Comparison of ENCODE assay signal across 8 cellular contexts in the genomic region with DNA sequence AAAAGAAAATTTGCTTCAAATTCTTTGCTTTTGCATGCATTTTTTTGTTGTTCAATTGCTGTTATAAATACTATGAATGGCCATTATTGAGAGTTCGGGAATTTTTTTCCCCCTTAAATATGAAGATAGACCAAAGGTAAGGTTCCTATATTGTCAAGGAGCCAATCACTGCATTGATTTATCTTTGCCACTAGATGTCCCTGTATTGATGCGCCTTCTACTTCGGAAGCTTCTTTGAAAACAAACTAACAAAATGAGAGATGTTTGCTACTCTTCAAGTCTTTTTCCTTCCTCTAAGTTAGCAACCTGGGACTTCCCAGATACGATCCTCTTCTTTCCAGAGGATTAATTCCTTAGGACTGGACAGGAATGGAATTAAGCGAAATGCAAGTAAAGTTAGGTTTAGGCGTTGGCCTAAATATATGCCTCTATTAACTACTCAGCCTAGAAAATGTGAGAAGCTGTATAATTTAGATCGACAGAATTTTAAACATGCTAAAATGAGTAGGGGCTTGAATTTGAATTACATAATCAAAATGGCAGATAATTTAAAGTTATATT.
DNase-seq lines count a peak whose midpoint lies in the region; ATAC-seq and TF ChIP-seq lines count a peak whose summit lies in the region.

No MANE protein-coding gene starts in this region.

- no peaks in the 10 kb centered on the region for H3K4me1 ChIP-seq in CD8-positive, alpha-beta T cell (ENCODE audit: insufficient read depth, low read length)
- no peaks in the 10 kb centered on the region for H3K4me1 ChIP-seq in H9 (ENCODE audit: insufficient read depth, low read length)
- H3K4me1 ChIP-seq in NT2/D1 (ENCODE audit: insufficient read depth, insufficient read length) = no peaks in the 10 kb centered on the region
- no peaks in the 10 kb centered on the region for H3K4me1 ChIP-seq in prostate gland (replicated peaks)

- no peak overlapping the region for H2AK5ac ChIP-seq in H9 (ENCODE audit: insufficient read length, low read length)

- H4K8ac ChIP-seq in H9 (replicated peaks; ENCODE audit: insufficient read length, low read depth, low read length) = no peak overlapping the region

- no peaks in the 10 kb centered on the region for H3K4me1 Mint-ChIP-seq in CD8-positive, alpha-beta T cell (ENCODE audit: low read depth)
- H3K4me1 Mint-ChIP-seq in H9 = peaks cover 0 to 2% of the 10 kb centered on the region in 2 experiments; a peak in 1 of 4 replicates

- no peaks in the 10 kb centered on the region for H3K23me2 ChIP-seq in H9 (ENCODE audit: insufficient read length, low read depth, low read length, poor library complexity, severe bottlenecking)

- H2BK120ac ChIP-seq in H9 (ENCODE audit: low read depth, low read length, poor library complexity, severe bottlenecking) = no peak overlapping the region

- intact Hi-C loops in CD8-positive, alpha-beta T cell (cut with DNase I, micrococcal nuclease) = loop anchor here in 1 of 2 experiments (10.0 kb wide), 1 partner anchor 1417 kb away; no protein-coding TSS in a partner anchor
- intact Hi-C loops in prostate gland (cut with DNase I) (loop anchor here (10.0 kb wide), 2 partner anchors 147 to 517 kb away; no protein-coding TSS in a partner anchor), posterior cingulate gyrus (cut with DNase I) (loop anchor here (5.0 kb wide), 1 partner anchor 845 kb away; no protein-coding TSS in a partner anchor)

- peak; percentile 10 for TF ChIP-seq CTCF in CD8-positive, alpha-beta T cell (IDR thresholded peaks at IDR 0.05)
- peak; percentile 83 for TF ChIP-seq CTCF in H9 (conservative IDR thresholded peaks at IDR 0.05)
- peak in 3 of 4 experiments; percentile 22 to 63 (median 54) for TF ChIP-seq CTCF in prostate gland (IDR thresholded peaks at IDR 0.05)

- POLR2A ChIA-PET in CD8-positive, alpha-beta T cell (lab: Charles Lee) = no interaction called here

- H3K56ac ChIP-seq in H9 (ENCODE audit: insufficient read length, low read depth, low read length) = no peak overlapping the region

- H3K14ac ChIP-seq in H9 (ENCODE audit: insufficient read depth, low read length) = no peak overlapping the region

- no peaks in the 10 kb centered on the region for H4K20me1 ChIP-seq in H9 (ENCODE audit: control insufficient read depth, insufficient read depth, insufficient read length)

- H3K36me3 ChIP-seq in CD8-positive, alpha-beta T cell (ENCODE audit: insufficient read depth, low read length) = no peaks in the 10 kb centered on the region
- H3K36me3 ChIP-seq in NT2/D1 (ENCODE audit: insufficient read depth, insufficient read length, low read length) = no peaks in the 10 kb centered on the region
- H3K36me3 ChIP-seq in prostate gland = no peaks in the 10 kb centered on the region

- no peak overlapping the region for H2AFZ ChIP-seq in H9 (ENCODE audit: low read length)

- H3K27me3 Mint-ChIP-seq in CD8-positive, alpha-beta T cell (ENCODE audit: low read depth) = no peaks in the 10 kb centered on the region
- H3K27me3 Mint-ChIP-seq in H9 (ENCODE audit: low read depth) = no peaks in the 10 kb centered on the region

- H3K27ac ChIP-seq in CD8-positive, alpha-beta T cell (ENCODE audit: low read depth, low read length) = no peak overlapping the region
- H3K27ac ChIP-seq in H9 (ENCODE audit: insufficient read length, low read depth, low read length) = no peak overlapping the region
- no peak overlapping the region for H3K27ac ChIP-seq in prostate gland
- H3K27ac ChIP-seq in substantia nigra (ENCODE audit: low read depth, low read length, poor library complexity, severe bottlenecking) = no peak overlapping the region

- H4K5ac ChIP-seq in H9 (ENCODE audit: insufficient read length, low read depth, low read length) = no peak overlapping the region

- no peak overlapping the region for H3K27ac Mint-ChIP-seq in CD8-positive, alpha-beta T cell
- no peak overlapping the region for H3K27ac Mint-ChIP-seq in H9

- H2BK15ac ChIP-seq in H9 (ENCODE audit: low read depth, low read length) = no peak overlapping the region

- H3K23ac ChIP-seq in H9 (ENCODE audit: insufficient read length, low read depth, low read length) = no peak overlapping the region

- no peak overlapping the region for H2BK20ac ChIP-seq in H9 (ENCODE audit: low read depth, low read length, poor library complexity, severe bottlenecking)

- peaks cover 16% of the 10 kb centered on the region for H3K9me3 Mint-ChIP-seq in CD8-positive, alpha-beta T cell
- peaks cover 6 to 7% of the 10 kb centered on the region in 2 experiments for H3K9me3 Mint-ChIP-seq in H9

- H3K4me3 Mint-ChIP-seq in CD8-positive, alpha-beta T cell = no peak overlapping the region
- H3K4me3 Mint-ChIP-seq in H9 = no peak overlapping the region

- peaks cover 7% of the 10 kb centered on the region for H3K9me3 ChIP-seq in CD8-positive, alpha-beta T cell (ENCODE audit: low read length)
- H3K9me3 ChIP-seq in H9 (ENCODE audit: control insufficient read depth, low read depth, low read length) = no peaks in the 10 kb centered on the region
- peaks cover 9% of the 10 kb centered on the region; the same call in 1 of the 2 replicates for H3K9me3 ChIP-seq in NT2/D1 (ENCODE audit: insufficient read depth, low read length)
- H3K9me3 ChIP-seq in prostate gland = no peaks in the 10 kb centered on the region

- H4K91ac ChIP-seq in H9 (ENCODE audit: insufficient read length, low read depth, low read length) = no peak overlapping the region

- TF ChIP-seq POLR2A in prostate gland (IDR thresholded peaks at IDR 0.05) = no peak

- H3K9ac ChIP-seq in H9 (ENCODE audit: extremely low read depth, insufficient read length, low read length) = no peak overlapping the region
- H3K9ac ChIP-seq in NT2/D1 (ENCODE audit: insufficient read length, low read depth) = no peak overlapping the region

- no peak overlapping the region for H3K4me3 ChIP-seq in CD8-positive, alpha-beta T cell (ENCODE audit: low read depth, low read length)
- H3K4me3 ChIP-seq in NT2/D1 (ENCODE audit: insufficient read length, low read depth) (no peak overlapping the region), prostate gland (no peak overlapping the region)

- H2BK12ac ChIP-seq in H9 (ENCODE audit: insufficient read length, low read depth, low read length) = no peak overlapping the region

- no peak overlapping the region for H3K4me2 ChIP-seq in H9 (ENCODE audit: insufficient read depth, insufficient read length, low read length)

- H3T11ph ChIP-seq in H9 (ENCODE audit: low read length) = no peak overlapping the region

- peaks cover 3% of the 10 kb centered on the region for H3K36me3 Mint-ChIP-seq in CD8-positive, alpha-beta T cell
- peaks cover 0 to 7% (median 1%) of the 10 kb centered on the region in 3 experiments; a peak in 3 of 7 replicates for H3K36me3 Mint-ChIP-seq in H9 (ENCODE audit: insufficient read depth in 1 of 3, low read depth in 3 of 3)

- no peak overlapping the region for H2BK5ac ChIP-seq in H9 (ENCODE audit: insufficient read length, low read length)

- CTCF ChIA-PET in CD8-positive, alpha-beta T cell (lab: Charles Lee) = interaction anchor here (1.0 kb wide), 1 partner anchor 12 kb away, joined by 3 read pairs; no protein-coding TSS in a partner anchor

- H3K27me3 ChIP-seq in CD8-positive, alpha-beta T cell (ENCODE audit: insufficient read depth, low read length) = no peaks in the 10 kb centered on the region
- H3K27me3 ChIP-seq in H9 (ENCODE audit: insufficient read depth, low read length) = no peaks in the 10 kb centered on the region
- H3K27me3 ChIP-seq in NT2/D1 (ENCODE audit: insufficient read depth, insufficient read length) = no peaks in the 10 kb centered on the region
- H3K27me3 ChIP-seq in prostate gland (replicated peaks; ENCODE audit: insufficient read depth) = no peaks in the 10 kb centered on the region

- no peak overlapping the region for H3K4ac ChIP-seq in H9 (ENCODE audit: low read depth, low read length)

- no peaks in the 10 kb centered on the region for H3K79me2 ChIP-seq in H9 (ENCODE audit: insufficient read depth, low read length)

- H3K79me1 ChIP-seq in H9 (ENCODE audit: insufficient read depth, low read depth, low read length, poor library complexity, severe bottlenecking) = no peaks in the 10 kb centered on the region

- no peak for ATAC-seq in CD8-positive, alpha-beta T cell

- H3K18ac ChIP-seq in H9 (ENCODE audit: insufficient read length, low read depth, low read length) = no peak overlapping the region

- no peak for DNase-seq in CD8-positive, alpha-beta T cell
- DNase-seq in H9 = no peak
- peak; percentile 51 for DNase-seq in NT2/D1 (ENCODE audit: low read depth, low spot score)
- DNase-seq in fibroblast of gingiva (ENCODE audit: low read depth) = peak; percentile 49
- no peak for DNase-seq in prostate gland (ENCODE audit: low spot score)
- no peak for DNase-seq in substantia nigra (lab: John Stamatoyannopoulos, UW)
- no peak for DNase-seq in posterior cingulate gyrus
- no peak for DNase-seq in NCI-H2227 treated with DMSO at 0.1 percent for 48 hours (lab: John Stamatoyannopoulos, UW)

- WGBS in H9 (ENCODE audit: extremely low coverage, insufficient read length, low lambda C conversion rate) = no CpG with 5 or more reads among the region's 7 CpGs
- WGBS in prostate gland = 46% methylated on average over 7 of the region's 7 CpGs

Comparison
In these comparisons a context has a peak if more than half of its experiments do, and no peak if none do; other contexts are left out.
1. DNase-seq: peak in NT2/D1 (single experiment) and fibroblast of gingiva (single experiment); none in CD8-positive, alpha-beta T cell (0 of 7), H9 (single experiment), prostate gland (single experiment), substantia nigra (0 of 49), posterior cingulate gyrus (0 of 10) and NCI-H2227 treated with DMSO at 0.1 percent for 48 hours (single experiment).
2. CTCF ChIP-seq: peak in every context shown above with its lines; median percentile 83 in H9; 54 in prostate gland; 10 in CD8-positive, alpha-beta T cell.